12 cellular contexts compared by ENCODE assay signal in the genomic region with DNA sequence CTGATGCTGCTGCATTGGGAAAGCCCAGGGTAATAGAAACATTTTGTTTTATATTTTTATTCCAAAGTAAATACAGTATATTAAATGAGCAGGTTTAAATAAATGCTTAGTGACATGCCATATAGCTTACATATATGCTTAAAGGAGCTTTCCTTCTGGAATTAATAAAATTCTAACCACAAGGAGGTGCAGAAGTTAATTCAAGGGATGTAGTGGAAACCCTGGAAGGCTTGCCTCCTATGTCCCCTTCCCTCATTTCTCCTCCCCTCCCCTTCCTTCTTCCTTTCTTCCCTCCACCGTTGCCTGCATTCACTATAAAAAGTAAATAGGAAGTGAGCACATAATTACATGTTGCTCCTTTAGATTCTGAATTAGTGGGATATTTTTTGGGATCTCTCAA.
DNase-seq lines count a peak whose midpoint lies in the region; ATAC-seq, FAIRE-seq and TF ChIP-seq lines count a peak whose summit lies in the region.
"Had no signal": no experiment of that assay in that cellular context is flagged by ENCODE, and none has a peak within 500 bp of the region (broad histone marks: within the 10 kb centered on the region; RNA-seq: fewer than 3 reads in every experiment).

No MANE protein-coding gene starts in this region.

- POLR2A ChIA-PET in HepG2 (lab: Yijun Ruan, JAX) = no interaction called here

- no peak for TF ChIP-seq EP300 in HepG2 (IDR thresholded peaks at IDR 0.05; ENCODE audit: low read depth in 2 of 2, low read length in 2 of 2)
- no peak for TF ChIP-seq EP300 in HepG2 (CRISPR knock-in tag; IDR thresholded peaks at IDR 0.05; ENCODE audit: borderline replicate concordance)

- no peak overlapping the region for H3K9ac ChIP-seq in HepG2 (ENCODE audit: insufficient read depth, low read depth, low read length)
- no peak overlapping the region for H3K9ac ChIP-seq in adipocyte (ENCODE audit: low read length)
- H3K9ac ChIP-seq in MM.1S (ENCODE audit: low read length) = no peak overlapping the region
- H3K9ac ChIP-seq: BLaER1 treated with 17β-estradiol and CSF1 and Interleukin-3, amounts not matched to agents 10 nM and 100 nM had no signal

- no peaks in the 10 kb centered on the region for H3K27me3 ChIP-seq in HepG2 (ENCODE audit: control insufficient read depth in 1 of 2, insufficient read depth in 2 of 2, low read length in 2 of 2)
- no peaks in the 10 kb centered on the region for H3K27me3 ChIP-seq in right lobe of liver
- H3K27me3 ChIP-seq in adipocyte (replicated peaks; ENCODE audit: control insufficient read depth, insufficient read depth, low read length) = no peaks in the 10 kb centered on the region
- no peaks in the 10 kb centered on the region for H3K27me3 ChIP-seq in MM.1S (replicated peaks; ENCODE audit: insufficient read depth, low read length)
- H3K27me3 ChIP-seq: BLaER1 treated with 17β-estradiol and CSF1 and Interleukin-3, amounts not matched to agents 10 nM and 100 nM had no signal

- BruUV-seq in HepG2 (replicated peaks; lab: Mats Ljungman, UMichigan) = no TSS peak

- TF ChIP-seq POLR2A in HepG2 (IDR thresholded peaks at IDR 0.05; ENCODE audit: insufficient read depth in 1 of 2, low read depth in 2 of 2, low read length in 2 of 2) (no peak), right lobe of liver (IDR thresholded peaks at IDR 0.05) (no peak)

- peak; percentile 23 for DNase-seq in DMS 273 (lab: John Stamatoyannopoulos, UW; ENCODE audit: unreplicated experiment)
- no peak for DNase-seq in DMS 273 treated with DMSO at 0.1 percent for 48 hours (lab: John Stamatoyannopoulos, UW)
- no peak for DNase-seq in HepG2 (ENCODE audit: low spot score)
- DNase-seq in right lobe of liver = no peak
- DNase-seq in adipocyte (ENCODE audit: low read depth) = peak; percentile 20
- no peak for DNase-seq in NCI-H1694 treated with DMSO at 0.1 percent for 48 hours (lab: John Stamatoyannopoulos, UW)
- DNase-seq in MM.1S = no peak
- DNase-seq in GF-D8 (lab: John Stamatoyannopoulos, UW) = no peak
- DNase-seq: GOT3 had no signal

- FAIRE-seq in HepG2 (lab: Jason Lieb, UNC) = no peak
- FAIRE-seq: HTR-8/SVneo had no signal

- H3K4me1 ChIP-seq in HepG2 (ENCODE audit: insufficient read depth, low read length) = no peaks in the 10 kb centered on the region
- H3K4me1 ChIP-seq in right lobe of liver = no peaks in the 10 kb centered on the region
- H3K4me1 ChIP-seq in adipocyte (ENCODE audit: control insufficient read depth, insufficient read depth, low read length) = peaks cover 3% of the 10 kb centered on the region
- no peaks in the 10 kb centered on the region for H3K4me1 ChIP-seq in MM.1S (ENCODE audit: low read length)
- H3K4me1 ChIP-seq: HAP-1 had no signal

- no peak overlapping the region for H3K4me2 ChIP-seq in HepG2 (ENCODE audit: low read depth, low read length)
- no peak overlapping the region for H3K4me2 ChIP-seq in MM.1S (ENCODE audit: low read depth, low read length)
- H3K4me2 ChIP-seq: BLaER1 treated with 17β-estradiol and CSF1 and Interleukin-3, amounts not matched to agents 10 nM and 100 nM had no signal

- H3K27ac ChIP-seq in HepG2 (ENCODE audit: extremely low read length, insufficient read depth, low read length) (no peak overlapping the region), right lobe of liver (no peak overlapping the region), MM.1S (ENCODE audit: low read length) (no peak overlapping the region)
- H3K27ac ChIP-seq: BLaER1 treated with 17β-estradiol and CSF1 and Interleukin-3, amounts not matched to agents 10 nM and 100 nM had no signal

- intact Hi-C loops in HepG2 (cut with micrococcal nuclease; ENCODE audit: unreplicated experiment) = loop anchor here (1.0 kb wide), 3 partner anchors 390 to 952 kb away; no protein-coding TSS in a partner anchor
- intact Hi-C loops in right lobe of liver (cut with DNase I) = no loop called here

- no peak for TF ChIP-seq CTCF in HepG2 (CRISPR knock-in tag; IDR thresholded peaks at IDR 0.05)
- no peak for TF ChIP-seq CTCF in right lobe of liver (IDR thresholded peaks at IDR 0.05)
- TF ChIP-seq CTCF in MM.1S (IDR thresholded peaks at IDR 0.05; ENCODE audit: low read length) = no peak

- H3F3A ChIP-seq in MM.1S (ENCODE audit: insufficient read depth, low read length) = no peaks in the 10 kb centered on the region

- no peaks in the 10 kb centered on the region for H3K36me3 ChIP-seq in HepG2 (replicated peaks in 1 of 2; ENCODE audit: control insufficient read depth in 1 of 2, insufficient read depth in 2 of 2, low read length in 2 of 2)
- no peaks in the 10 kb centered on the region for H3K36me3 ChIP-seq in right lobe of liver
- H3K36me3 ChIP-seq in adipocyte (ENCODE audit: control insufficient read depth, insufficient read depth, low read length, severe bottlenecking) = no peaks in the 10 kb centered on the region
- no peaks in the 10 kb centered on the region for H3K36me3 ChIP-seq in MM.1S (replicated peaks; ENCODE audit: insufficient read depth, low read length)

- 57% methylated on average over 1 of the region's 1 CpG for WGBS in HepG2 (ENCODE audit: low lambda C conversion rate)
- WGBS in right lobe of liver (ENCODE audit: insufficient coverage, low coverage, low lambda C conversion rate, missing lambda C conversion rate) = 6% methylated on average over 1 of the region's 1 CpG

- H3K9me2 ChIP-seq in MM.1S (replicated peaks; ENCODE audit: insufficient read depth, low read length) = no peaks in the 10 kb centered on the region

- H3K4me3 ChIP-seq in HepG2 (replicated peaks in 1 of 3; ENCODE audit: insufficient read depth in 1 of 3, low read depth in 2 of 3, low read length in 3 of 3) = no peak overlapping the region
- no peak overlapping the region for H3K4me3 ChIP-seq in right lobe of liver
- H3K4me3 ChIP-seq in adipocyte (ENCODE audit: low read length) = no peak overlapping the region
- H3K4me3 ChIP-seq in MM.1S (ENCODE audit: low read length) = no peak overlapping the region
- H3K4me3 ChIP-seq: BLaER1 treated with 17β-estradiol and CSF1 and Interleukin-3, amounts not matched to agents 10 nM and 100 nM; HAP-1 had no signal

- CTCF ChIA-PET in HepG2 (lab: Yijun Ruan, JAX; ENCODE audit: low intra/inter-chr PET ratio, low total read pairs) = interaction anchor here (1.5 to 1.8 kb wide), 2 partner anchors 390 to 638 kb away, joined by 7 to 9 read pairs; no protein-coding TSS in a partner anchor

- in situ Hi-C loops in HepG2 (cut with HindIII; ENCODE audit: extremely low pct_ligation_motif_present, low pct_unique_long_range_greater_than_20kb) = no loop called here

- ATAC-seq in HepG2 (peak; percentile 25; the same call in 1 of the 3 replicates), right lobe of liver (no peak)

- TF ChIP-seq RAD21 in HepG2 (CRISPR knock-in tag; IDR thresholded peaks at IDR 0.05) = no peak

- H3K9me3 ChIP-seq in HepG2 (ENCODE audit: low read length) (no peaks in the 10 kb centered on the region), right lobe of liver (no peaks in the 10 kb centered on the region), adipocyte (ENCODE audit: control insufficient read depth, low read length) (no peaks in the 10 kb centered on the region), MM.1S (replicated peaks; ENCODE audit: insufficient read depth, low read length) (no peaks in the 10 kb centered on the region)
- H3K9me3 ChIP-seq: BLaER1 treated with 17β-estradiol and CSF1 and Interleukin-3, amounts not matched to agents 10 nM and 100 nM; HAP-1 had no signal

- H2AFZ ChIP-seq in HepG2 (ENCODE audit: low read length) (no peak overlapping the region), MM.1S (ENCODE audit: low read length) (no peak overlapping the region)

- H3K79me2 ChIP-seq in HepG2 (ENCODE audit: insufficient read depth, low read length) = no peaks in the 10 kb centered on the region
- H3K79me2 ChIP-seq in MM.1S (ENCODE audit: low read length) = no peaks in the 10 kb centered on the region

- H4K20me1 ChIP-seq in HepG2 (ENCODE audit: insufficient read depth, low read length) = no peaks in the 10 kb centered on the region
- H4K20me1 ChIP-seq in MM.1S (ENCODE audit: insufficient read depth, low read length) = no peaks in the 10 kb centered on the region
- H4K20me1 ChIP-seq: BLaER1 treated with 17β-estradiol and CSF1 and Interleukin-3, amounts not matched to agents 10 nM and 100 nM had no signal

TF ChIP-seq in HepG2, 621 proteins besides CTCF, POLR2A, EP300 and RAD21:
- TF ChIP-seq RAD51 (IDR thresholded peaks at IDR 0.05; ENCODE audit: borderline replicate concordance) (no peak), HNRNPK (IDR thresholded peaks at IDR 0.05; ENCODE audit: low read depth, low read length, poor library complexity, severe bottlenecking) (peak; percentile 42)

Comparison
In these comparisons a context has a peak if more than half of its experiments do, and no peak if none do; other contexts are left out.
1. DNase-seq: peak in DMS 273 (single experiment) and adipocyte (single experiment); none in DMS 273 treated with DMSO at 0.1 percent for 48 hours (single experiment), HepG2 (single experiment), right lobe of liver (0 of 3), NCI-H1694 treated with DMSO at 0.1 percent for 48 hours (single experiment), MM.1S (single experiment) and GF-D8 (single experiment).